Comparison of ENCODE assay signal across 13 cellular contexts in genomic region chr13:41427700-41428099, GRCh38. TPM values are rescaled to one million over a fixed set of nuclear protein-coding genes. Genes with fewer than 3 reads are reported as not detected.
DNase-seq lines count a peak whose midpoint lies in the region; ATAC-seq and TF ChIP-seq lines count a peak whose summit lies in the region.
"Had no signal": no experiment of that assay in that cellular context is flagged by ENCODE, and none has a peak within 500 bp of the region (broad histone marks: within the 10 kb centered on the region; RNA-seq: fewer than 3 reads in every experiment).

No MANE protein-coding gene starts in this region.

- no peaks in the 10 kb centered on the region for H3K9me3 ChIP-seq in heart right ventricle
- H3K9me3 ChIP-seq in iPS-15b (ENCODE audit: control insufficient read depth, insufficient read depth, low read length): no peaks in the 10 kb centered on the region
- H3K9me3 ChIP-seq in upper lobe of left lung: no peaks in the 10 kb centered on the region
- H3K9me3 ChIP-seq: pancreas, SJSA1 had no signal

- DNase-seq in heart right ventricle (no peak), Right ventricle myocardium superior (no peak), upper lobe of left lung (no peak), NCI-H2081 treated with DMSO at 0.1 percent for 48 hours (lab: John Stamatoyannopoulos, UW) (no peak), GM19240 (ENCODE audit: insufficient read length, low spot score) (no peak)
- no peak for DNase-seq in activated T-helper 1 cell treated with anti-CD3 and anti-CD28 coated beads, Interleukin-12 subunit alpha, Interleukin-12 subunit beta, Interleukin-2, Interleukin-4 antibody, amounts not matched to agents 30 ng/mL and 10 ng/mL and 1 ng/mL, durations not matched to agents 14 hours and 24 hours and 36 hours (ENCODE audit: low spot score)
- DNase-seq: kidney, NCI-H2107 had no signal

- peaks cover 7% of the 10 kb centered on the region for H3K27me3 Mint-ChIP-seq in activated T-helper 1 cell treated with anti-CD3 and anti-CD28 coated beads, Interleukin-12 subunit alpha, Interleukin-12 subunit beta, Interleukin-2, Interleukin-4 antibody, amounts not matched to agents 30 ng/mL and 10 ng/mL and 1 ng/mL, durations not matched to agents 14 hours and 24 hours and 36 hours (ENCODE audit: insufficient read depth)

- ATAC-seq in heart right ventricle (peak in 1 of 8 donors; percentile 34), Right ventricle myocardium superior (ENCODE audit: poor library complexity) (no peak), upper lobe of left lung (ENCODE audit: low FRiP score in 2 of 2) (no peak), GM21390 (IDR thresholded peaks at IDR 0.05; ENCODE audit: unreplicated experiment) (no peak)
- ATAC-seq: pancreas had no signal

- peak overlapping the region in 9 of 10 donors; percentile 4 to 46 (median 30) for H3K4me3 ChIP-seq in heart right ventricle
- H3K4me3 ChIP-seq in iPS-15b (ENCODE audit: low read depth, low read length): peak overlapping the region; percentile 67
- peak overlapping the region in 3 of 4 donors; percentile 12 to 36 (median 30) for H3K4me3 ChIP-seq in upper lobe of left lung
- H3K4me3 ChIP-seq: pancreas, SJSA1 had no signal

- peaks cover 0 to 22% (median 10%) of the 10 kb centered on the region in 7 donors for H3K27me3 ChIP-seq in heart right ventricle
- H3K27me3 ChIP-seq in iPS-15b (ENCODE audit: control insufficient read depth, insufficient read depth, low read length): peaks cover 22% of the 10 kb centered on the region
- no peaks in the 10 kb centered on the region for H3K27me3 ChIP-seq in upper lobe of left lung
- H3K27me3 ChIP-seq: SJSA1 had no signal

- no peak overlapping the region for H3K9ac ChIP-seq in iPS-15b (ENCODE audit: low read depth, low read length)

- TF ChIP-seq EP300 in upper lobe of left lung (IDR thresholded peaks at IDR 0.05): no peak

- WGBS in heart right ventricle, 2 donors: 17 to 31% methylated on average over 18 of the region's 18 CpGs
- 46 to 48% methylated on average over 8 to 12 of the region's 18 CpGs for WGBS in upper lobe of left lung, 2 donors

- peaks cover 0 to 7% (median 0%) of the 10 kb centered on the region in 9 donors for H3K4me1 ChIP-seq in heart right ventricle
- peaks cover 2% of the 10 kb centered on the region for H3K4me1 ChIP-seq in iPS-15b (ENCODE audit: control insufficient read depth, insufficient read depth, low read length)
- peaks cover 3 to 7% (median 4%) of the 10 kb centered on the region in 4 donors for H3K4me1 ChIP-seq in upper lobe of left lung
- H3K4me1 ChIP-seq: pancreas, SJSA1 had no signal

- intact Hi-C loops in heart right ventricle (cut with DNase I): no loop called here
- intact Hi-C loops in Right ventricle myocardium superior (cut with DNase I): no loop called here
- intact Hi-C loops in activated T-helper 1 cell treated with anti-CD3 and anti-CD28 coated beads, Interleukin-12 subunit alpha, Interleukin-12 subunit beta, Interleukin-2, Interleukin-4 antibody, amounts not matched to agents 30 ng/mL and 10 ng/mL and 1 ng/mL, durations not matched to agents 14 hours and 24 hours and 36 hours (cut with micrococcal nuclease): loop anchor here (2.0 to 5.0 kb wide), 3 partner anchors 25 to 40 kb away; no protein-coding TSS in a partner anchor

- no peak overlapping the region for H3K27ac Mint-ChIP-seq in activated T-helper 1 cell treated with anti-CD3 and anti-CD28 coated beads, Interleukin-12 subunit alpha, Interleukin-12 subunit beta, Interleukin-2, Interleukin-4 antibody, amounts not matched to agents 30 ng/mL and 10 ng/mL and 1 ng/mL, durations not matched to agents 14 hours and 24 hours and 36 hours

- H3K27ac ChIP-seq in heart right ventricle: no peak overlapping the region
- H3K27ac ChIP-seq in upper lobe of left lung: no peak overlapping the region
- H3K27ac ChIP-seq: pancreas, SJSA1 had no signal

- H3K36me3 ChIP-seq in heart right ventricle (no peaks in the 10 kb centered on the region), iPS-15b (ENCODE audit: control insufficient read depth, insufficient read depth, low read length) (no peaks in the 10 kb centered on the region), upper lobe of left lung (no peaks in the 10 kb centered on the region)
- H3K36me3 ChIP-seq: pancreas, SJSA1 had no signal

- peak overlapping the region; percentile 61 for H3K4me3 Mint-ChIP-seq in activated T-helper 1 cell treated with anti-CD3 and anti-CD28 coated beads, Interleukin-12 subunit alpha, Interleukin-12 subunit beta, Interleukin-2, Interleukin-4 antibody, amounts not matched to agents 30 ng/mL and 10 ng/mL and 1 ng/mL, durations not matched to agents 14 hours and 24 hours and 36 hours
- H3K4me3 Mint-ChIP-seq: activated T-cell treated with anti-CD3 and anti-CD28 coated beads, Interleukin-2, amount 50 U/mL, for 4 hours had no signal

- H3K9me3 Mint-ChIP-seq in activated T-helper 1 cell treated with anti-CD3 and anti-CD28 coated beads, Interleukin-12 subunit alpha, Interleukin-12 subunit beta, Interleukin-2, Interleukin-4 antibody, amounts not matched to agents 30 ng/mL and 10 ng/mL and 1 ng/mL, durations not matched to agents 14 hours and 24 hours and 36 hours: no peaks in the 10 kb centered on the region
- H3K9me3 Mint-ChIP-seq: activated T-cell treated with anti-CD3 and anti-CD28 coated beads, Interleukin-2, amount 50 U/mL, for 4 hours had no signal

- TF ChIP-seq CTCF in heart right ventricle (IDR thresholded peaks at IDR 0.05): no peak
- no peak for TF ChIP-seq CTCF in upper lobe of left lung (IDR thresholded peaks at IDR 0.05)

- H3K4me1 Mint-ChIP-seq in activated T-helper 1 cell treated with anti-CD3 and anti-CD28 coated beads, Interleukin-12 subunit alpha, Interleukin-12 subunit beta, Interleukin-2, Interleukin-4 antibody, amounts not matched to agents 30 ng/mL and 10 ng/mL and 1 ng/mL, durations not matched to agents 14 hours and 24 hours and 36 hours (ENCODE audit: low read depth): peaks cover 14% of the 10 kb centered on the region

- TF ChIP-seq POLR2A in upper lobe of left lung (IDR thresholded peaks at IDR 0.05): no peak

- no peaks in the 10 kb centered on the region for H3K36me3 Mint-ChIP-seq in activated T-helper 1 cell treated with anti-CD3 and anti-CD28 coated beads, Interleukin-12 subunit alpha, Interleukin-12 subunit beta, Interleukin-2, Interleukin-4 antibody, amounts not matched to agents 30 ng/mL and 10 ng/mL and 1 ng/mL, durations not matched to agents 14 hours and 24 hours and 36 hours (ENCODE audit: low read depth)

RNA-seq across cellular contexts. Expression of gene RGCC, which starts 29.6 kb away (rescaled TPM):
- total RNA-seq in heart right ventricle: 10 to 100 TPM; 15.6 to 63.2 (median 40.0) TPM
- 10 to 100 TPM; 48.3 to 61.8 TPM for polyA plus RNA-seq in heart right ventricle
- total RNA-seq in Right ventricle myocardium superior: 33.2 TPM
- total RNA-seq in activated T-helper 1 cell treated with anti-CD3 and anti-CD28 coated beads, Interleukin-12 subunit alpha, Interleukin-12 subunit beta, Interleukin-2, Interleukin-4 antibody, amounts not matched to agents 30 ng/mL and 10 ng/mL and 1 ng/mL, durations not matched to agents 14 hours and 24 hours and 36 hours: 135 and 139 TPM in 2 replicates
- total RNA-seq in upper lobe of left lung: 1,000 to 10,000 TPM in 2 of 6 donors, 100 to 1,000 TPM in 4; 359 to 1,301 (median 720) TPM
